In genomic region chr5:172052454-172053236, GRCh38 we compare ENCODE assay signal across 10 cellular contexts. TPM values are rescaled to one million over a fixed set of nuclear protein-coding genes. Genes with fewer than 3 reads are reported as not detected.
DNase-seq lines count a peak whose midpoint lies in the region; ATAC-seq and TF ChIP-seq lines count a peak whose summit lies in the region.
"Had no signal": no experiment of that assay in that cellular context is flagged by ENCODE, and none has a peak within 500 bp of the region (broad histone marks: within the 10 kb centered on the region; RNA-seq: fewer than 3 reads in every experiment).

No MANE protein-coding gene starts in this region.

- H3K9me3 ChIP-seq in adipocyte (ENCODE audit: control insufficient read depth, low read length) (no peaks in the 10 kb centered on the region), heart right ventricle (no peaks in the 10 kb centered on the region)

- H3K9ac ChIP-seq in adipocyte (ENCODE audit: low read length) = peak overlapping the region; percentile 16

- 71 to 75% methylated on average over 19 of the region's 19 CpGs for WGBS in heart right ventricle, 2 donors

- peak in 7 of 9 donors; percentile 16 to 55 (median 35) for TF ChIP-seq CTCF in heart right ventricle (IDR thresholded peaks at IDR 0.05)
- peak; percentile 49 for TF ChIP-seq CTCF in retinal pigment epithelial cell (conservative IDR thresholded peaks at IDR 0.05; ENCODE audit: low read depth, low read length)

- no peak overlapping the region for H3K4me3 ChIP-seq in adipocyte (ENCODE audit: low read length)
- no peak overlapping the region for H3K4me3 ChIP-seq in heart right ventricle
- no peak overlapping the region for H3K4me3 ChIP-seq in retinal pigment epithelial cell (ENCODE audit: low read length)

- no peaks in the 10 kb centered on the region for H3K27me3 ChIP-seq in adipocyte (replicated peaks; ENCODE audit: control insufficient read depth, insufficient read depth, low read length)
- no peaks in the 10 kb centered on the region for H3K27me3 ChIP-seq in heart right ventricle

- peak; percentile 52 for DNase-seq in EH (ENCODE audit: low read depth)
- DNase-seq in adipocyte (ENCODE audit: low read depth) = peak; percentile 20
- peak; percentile 72 to 80 for DNase-seq in heart right ventricle
- peak; percentile 52 for DNase-seq in retinal pigment epithelial cell (ENCODE audit: low read depth)
- DNase-seq in stimulated activated naive CD4-positive, alpha-beta T cell treated with Interleukin-2 at 50 U/mL for 16 hours (lab: John Stamatoyannopoulos, UW) = no peak
- no peak for DNase-seq in stimulated activated naive CD8-positive, alpha-beta T cell treated with anti-CD3 and anti-CD28 coated beads, Interleukin-15, Interleukin-2, amounts not matched to agents 100 U/mL and 50 U/mL, for 24 hours
- DNase-seq: activated T-cell treated with anti-CD3 and anti-CD28 coated beads, Interleukin-2, amount 50 U/mL, for 1 hour; effector memory CD4-positive, alpha-beta T cell had no signal

- peak; percentile 90 to 97 (median 92) for ATAC-seq in heart right ventricle
- no peak for ATAC-seq in GM18520 (IDR thresholded peaks at IDR 0.05; ENCODE audit: unreplicated experiment)
- ATAC-seq in GM21515 (IDR thresholded peaks at IDR 0.05; ENCODE audit: unreplicated experiment) = no peak
- ATAC-seq in stimulated activated naive CD8-positive, alpha-beta T cell treated with anti-CD3 and anti-CD28 coated beads, Interleukin-15, Interleukin-2, amounts not matched to agents 100 U/mL and 50 U/mL, for 24 hours = no peak

- peaks cover 71% of the 10 kb centered on the region for H3K36me3 ChIP-seq in adipocyte (ENCODE audit: control insufficient read depth, insufficient read depth, low read length, severe bottlenecking)
- H3K36me3 ChIP-seq in heart right ventricle = peaks cover 0 to 97% (median 4%) of the 10 kb centered on the region in 9 donors

- intact Hi-C loops in heart right ventricle (cut with DNase I) = loop anchor here in 2 of 10 donors (10.0 kb wide), 2 partner anchors 48 to 638 kb away; partner anchors contain the start of genes FBXW11 (in 1 of the 2) and FGF18 (in 1 of the 2)

- H3K27ac ChIP-seq in heart right ventricle = peak overlapping the region in 8 of 10 donors; percentile 19 to 79 (median 58)

- peaks cover 15% of the 10 kb centered on the region for H3K4me1 ChIP-seq in adipocyte (ENCODE audit: control insufficient read depth, insufficient read depth, low read length)
- H3K4me1 ChIP-seq in heart right ventricle = peaks cover 0 to 38% (median 20%) of the 10 kb centered on the region in 9 donors

RNA-seq across cellular contexts. Expression of gene FBXW11, which starts 46.2 kb away (rescaled TPM):
- total RNA-seq in heart right ventricle = 100 to 1,000 TPM in 1 of 10 donors, 10 to 100 TPM in 9; 51.4 to 108 (median 83.3) TPM
- 10 to 100 TPM in 1 of 2 donors, 1 to 10 TPM in 1; 5.3 to 19.2 TPM for polyA plus RNA-seq in heart right ventricle

Comparison
In these comparisons a context has a peak if more than half of its experiments do, and no peak if none do; other contexts are left out.
1. DNase-seq: peak in EH (single experiment), adipocyte (single experiment), heart right ventricle (2 of 2) and retinal pigment epithelial cell (single experiment); none in stimulated activated naive CD4-positive, alpha-beta T cell treated with Interleukin-2 at 50 U/mL for 16 hours (single experiment) and stimulated activated naive CD8-positive, alpha-beta T cell treated with anti-CD3 and anti-CD28 coated beads, Interleukin-15, Interleukin-2, amounts not matched to agents 100 U/mL and 50 U/mL, for 24 hours (single experiment).
2. ATAC-seq: peak in heart right ventricle (8 of 8); none in GM18520 (single experiment), GM21515 (single experiment) and stimulated activated naive CD8-positive, alpha-beta T cell treated with anti-CD3 and anti-CD28 coated beads, Interleukin-15, Interleukin-2, amounts not matched to agents 100 U/mL and 50 U/mL, for 24 hours (single experiment).